9 cellular contexts compared by ENCODE assay signal in the genomic region with DNA sequence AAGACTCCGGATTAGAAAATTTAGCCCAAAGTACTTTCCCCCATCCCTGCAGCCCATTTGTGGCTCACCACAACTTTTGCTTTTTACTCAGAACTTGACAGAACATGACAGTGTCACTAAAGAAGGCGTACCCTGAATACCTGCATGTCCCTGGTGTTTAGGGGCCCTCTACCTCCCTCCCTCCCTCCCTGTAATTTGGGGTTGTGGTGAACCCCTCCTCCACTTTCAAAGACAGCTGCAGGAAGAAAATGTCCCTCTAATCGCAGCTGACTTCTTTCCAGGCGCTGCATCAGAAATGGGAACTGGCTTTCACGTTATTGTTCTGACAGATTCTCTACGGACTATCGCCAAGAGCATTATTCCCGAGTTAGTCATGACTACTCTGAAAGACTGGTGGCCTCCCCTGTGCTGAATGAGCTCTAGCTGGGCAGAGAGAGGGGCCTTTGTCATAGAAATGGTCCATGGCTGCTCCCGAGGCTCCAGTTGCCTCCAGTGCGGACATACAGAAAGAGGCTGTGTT.
A peak's percentile ranks its signal among the peaks of the same experiment; 100 is the strongest.
DNase-seq lines count a peak whose midpoint lies in the region; ATAC-seq, FAIRE-seq and TF ChIP-seq lines count a peak whose summit lies in the region.
"Had no signal": no experiment of that assay in that cellular context is flagged by ENCODE, and none has a peak within 500 bp of the region (broad histone marks: within the 10 kb centered on the region; RNA-seq: fewer than 3 reads in every experiment).

No MANE protein-coding gene starts in this region.

- DNase-seq in AG08396 (ENCODE audit: low spot score) = peak; percentile 41
- peak; percentile 23 for DNase-seq in GM19238 (ENCODE audit: insufficient read length, low spot score)
- DNase-seq in frontal cortex (ENCODE audit: low spot score in 2 of 2) = peak; percentile 28 to 31
- DNase-seq in NCI-H748 (lab: John Stamatoyannopoulos, UW; ENCODE audit: unreplicated experiment) = no peak
- DNase-seq in NCI-H345 treated with DMSO at 0.1 percent for 48 hours (lab: John Stamatoyannopoulos, UW; ENCODE audit: unreplicated experiment) = no peak
- no peak for DNase-seq in NOMO-1 (lab: John Stamatoyannopoulos, UW; ENCODE audit: unreplicated experiment in 2 of 2)

- peak; percentile 15 for FAIRE-seq in frontal cortex (lab: Jason Lieb, UNC)
- FAIRE-seq: urothelium cell line had no signal

- peak; percentile 86 for ATAC-seq in SK-N-SH treated with all-trans-retinoic acid at 6 μM for 48 hours
- ATAC-seq in HG02840 (IDR thresholded peaks at IDR 0.05; ENCODE audit: low FRiP score, unreplicated experiment) = no peak

TF ChIP-seq in SK-N-SH treated with all-trans-retinoic acid at 6 μM for 48 hours, 23 proteins besides CTCF, POLR2A, EP300 and RAD21:
- TF ChIP-seq ZFP30 (CRISPR knock-in tag; IDR thresholded peaks at IDR 0.05) (no peak), PPARA (CRISPR knock-in tag; IDR thresholded peaks at IDR 0.05; ENCODE audit: borderline replicate concordance) (no peak), CSDC2 (CRISPR knock-in tag; IDR thresholded peaks at IDR 0.05) (no peak), ZFP3 (CRISPR knock-in tag; IDR thresholded peaks at IDR 0.05) (no peak), BACH2 (CRISPR knock-in tag; IDR thresholded peaks at IDR 0.05; ENCODE audit: borderline replicate concordance) (no peak), ZNF8 (CRISPR knock-in tag; IDR thresholded peaks at IDR 0.05) (no peak), RARB (CRISPR knock-in tag; IDR thresholded peaks at IDR 0.05) (no peak), OSR1 (CRISPR knock-in tag; IDR thresholded peaks at IDR 0.05) (no peak)
- TF ChIP-seq, protein P1, sequence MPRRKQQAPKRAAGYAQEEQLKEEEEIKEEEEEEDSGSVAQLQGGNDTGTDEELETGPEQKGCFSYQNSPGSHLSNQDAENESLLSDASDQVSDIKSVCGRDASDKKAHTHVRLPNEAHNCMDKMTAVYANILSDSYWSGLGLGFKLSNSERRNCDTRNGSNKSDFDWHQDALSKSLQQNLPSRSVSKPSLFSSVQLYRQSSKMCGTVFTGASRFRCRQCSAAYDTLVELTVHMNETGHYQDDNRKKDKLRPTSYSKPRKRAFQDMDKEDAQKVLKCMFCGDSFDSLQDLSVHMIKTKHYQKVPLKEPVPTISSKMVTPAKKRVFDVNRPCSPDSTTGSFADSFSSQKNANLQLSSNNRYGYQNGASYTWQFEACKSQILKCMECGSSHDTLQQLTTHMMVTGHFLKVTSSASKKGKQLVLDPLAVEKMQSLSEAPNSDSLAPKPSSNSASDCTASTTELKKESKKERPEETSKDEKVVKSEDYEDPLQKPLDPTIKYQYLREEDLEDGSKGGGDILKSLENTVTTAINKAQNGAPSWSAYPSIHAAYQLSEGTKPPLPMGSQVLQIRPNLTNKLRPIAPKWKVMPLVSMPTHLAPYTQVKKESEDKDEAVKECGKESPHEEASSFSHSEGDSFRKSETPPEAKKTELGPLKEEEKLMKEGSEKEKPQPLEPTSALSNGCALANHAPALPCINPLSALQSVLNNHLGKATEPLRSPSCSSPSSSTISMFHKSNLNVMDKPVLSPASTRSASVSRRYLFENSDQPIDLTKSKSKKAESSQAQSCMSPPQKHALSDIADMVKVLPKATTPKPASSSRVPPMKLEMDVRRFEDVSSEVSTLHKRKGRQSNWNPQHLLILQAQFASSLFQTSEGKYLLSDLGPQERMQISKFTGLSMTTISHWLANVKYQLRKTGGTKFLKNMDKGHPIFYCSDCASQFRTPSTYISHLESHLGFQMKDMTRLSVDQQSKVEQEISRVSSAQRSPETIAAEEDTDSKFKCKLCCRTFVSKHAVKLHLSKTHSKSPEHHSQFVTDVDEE (CRISPR knock-in tag; IDR thresholded peaks at IDR 0.05) = no peak
- TF ChIP-seq, protein P2, sequence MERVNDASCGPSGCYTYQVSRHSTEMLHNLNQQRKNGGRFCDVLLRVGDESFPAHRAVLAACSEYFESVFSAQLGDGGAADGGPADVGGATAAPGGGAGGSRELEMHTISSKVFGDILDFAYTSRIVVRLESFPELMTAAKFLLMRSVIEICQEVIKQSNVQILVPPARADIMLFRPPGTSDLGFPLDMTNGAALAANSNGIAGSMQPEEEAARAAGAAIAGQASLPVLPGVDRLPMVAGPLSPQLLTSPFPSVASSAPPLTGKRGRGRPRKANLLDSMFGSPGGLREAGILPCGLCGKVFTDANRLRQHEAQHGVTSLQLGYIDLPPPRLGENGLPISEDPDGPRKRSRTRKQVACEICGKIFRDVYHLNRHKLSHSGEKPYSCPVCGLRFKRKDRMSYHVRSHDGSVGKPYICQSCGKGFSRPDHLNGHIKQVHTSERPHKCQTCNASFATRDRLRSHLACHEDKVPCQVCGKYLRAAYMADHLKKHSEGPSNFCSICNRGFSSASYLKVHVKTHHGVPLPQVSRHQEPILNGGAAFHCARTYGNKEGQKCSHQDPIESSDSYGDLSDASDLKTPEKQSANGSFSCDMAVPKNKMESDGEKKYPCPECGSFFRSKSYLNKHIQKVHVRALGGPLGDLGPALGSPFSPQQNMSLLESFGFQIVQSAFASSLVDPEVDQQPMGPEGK (CRISPR knock-in tag; IDR thresholded peaks at IDR 0.05; ENCODE audit: borderline replicate concordance) = no peak

Comparison
In these comparisons a context has a peak if more than half of its experiments do, and no peak if none do; other contexts are left out.
1. DNase-seq: peak in AG08396 (single experiment), GM19238 (single experiment) and frontal cortex (2 of 2); none in NCI-H748 (single experiment), NCI-H345 treated with DMSO at 0.1 percent for 48 hours (single experiment) and NOMO-1 (0 of 2).